Comparison of ENCODE assay signal across 12 cellular contexts in genomic region chr12:26746315-26746714, GRCh38.
A peak's percentile ranks its signal among the peaks of the same experiment; 100 is the strongest.
DNase-seq lines count a peak whose midpoint lies in the region; ATAC-seq and TF ChIP-seq lines count a peak whose summit lies in the region.
"Had no signal": no experiment of that assay in that cellular context is flagged by ENCODE, and none has a peak within 500 bp of the region (broad histone marks: within the 10 kb centered on the region; RNA-seq: fewer than 3 reads in every experiment).

No MANE protein-coding gene starts in this region.

- H3K4me3 ChIP-seq in CD4-positive, CD25-positive, alpha-beta regulatory T cell (ENCODE audit: low read depth, low read length), result no peak overlapping the region
- no peak overlapping the region for H3K4me3 ChIP-seq in astrocyte of the cerebellum (ENCODE audit: low read depth, low read length)
- H3K4me3 ChIP-seq in mesenchymal stem cell (ENCODE audit: insufficient read depth in 1 of 2, low read depth in 1 of 2, low read length in 2 of 2), result no peak overlapping the region
- H3K4me3 ChIP-seq: esophagus squamous epithelium had no signal

- H3K27ac ChIP-seq in CD4-positive, CD25-positive, alpha-beta regulatory T cell (ENCODE audit: insufficient read depth, low read length, poor library complexity, severe bottlenecking), result no peak overlapping the region
- peak overlapping the region; percentile 43 for H3K27ac ChIP-seq in mesenchymal stem cell (ENCODE audit: low read length, poor library complexity, severe bottlenecking)
- H3K27ac ChIP-seq: esophagus squamous epithelium had no signal

- H3K23ac ChIP-seq in mesenchymal stem cell (ENCODE audit: low read length in 2 of 2), result no peak overlapping the region

- H3K79me1 ChIP-seq in mesenchymal stem cell (replicated peaks; ENCODE audit: low read length, poor library complexity, severe bottlenecking), result peaks cover 22% of the 10 kb centered on the region

- H3K14ac ChIP-seq in mesenchymal stem cell (ENCODE audit: low read length in 2 of 2), result no peak overlapping the region

- no peaks in the 10 kb centered on the region for H3K4me1 ChIP-seq in CD4-positive, CD25-positive, alpha-beta regulatory T cell (ENCODE audit: control insufficient read depth, insufficient read depth, low read length, poor library complexity, severe bottlenecking)
- H3K4me1 ChIP-seq in mesenchymal stem cell (ENCODE audit: control insufficient read depth, insufficient read depth, low read depth, low read length), result peaks cover 7% of the 10 kb centered on the region

- no peak overlapping the region for H2BK5ac ChIP-seq in mesenchymal stem cell (ENCODE audit: low read depth, low read length, poor library complexity, severe bottlenecking)

- peaks cover 0 to 3% (median 0%) of the 10 kb centered on the region in 7 donors for H3K9me3 Mint-ChIP-seq in CD4-positive, CD25-positive, alpha-beta regulatory T cell
- H3K9me3 Mint-ChIP-seq: natural killer cell had no signal

- H2BK15ac ChIP-seq in mesenchymal stem cell (ENCODE audit: low read depth, poor library complexity, severe bottlenecking), result no peak overlapping the region

- 0% methylated on average over 3 of the region's 3 CpGs for WGBS in mesenchymal stem cell

- H3K4ac ChIP-seq in mesenchymal stem cell (ENCODE audit: low read depth in 1 of 2, low read length in 2 of 2), result no peak overlapping the region

- H3K4me1 Mint-ChIP-seq in CD4-positive, CD25-positive, alpha-beta regulatory T cell, result peaks cover 18 to 70% (median 45%) of the 10 kb centered on the region in 4 donors

- H2AK5ac ChIP-seq in mesenchymal stem cell (ENCODE audit: low read length, severe bottlenecking), result no peak overlapping the region

- H3K4me3 Mint-ChIP-seq in CD4-positive, CD25-positive, alpha-beta regulatory T cell, result no peak overlapping the region
- H3K4me3 Mint-ChIP-seq: natural killer cell had no signal

- H3K27ac Mint-ChIP-seq in CD4-positive, CD25-positive, alpha-beta regulatory T cell, result peak overlapping the region in 2 of 3 donors; percentile 11 to 38
- H3K27ac Mint-ChIP-seq: natural killer cell had no signal

- H2BK120ac ChIP-seq in mesenchymal stem cell (ENCODE audit: low read depth, low read length), result no peak overlapping the region

- DNase-seq in CD4-positive, CD25-positive, alpha-beta regulatory T cell, result no peak
- DNase-seq in HS-5 (ENCODE audit: low read depth) (peak; percentile 57), astrocyte of the cerebellum (ENCODE audit: low read depth) (peak; percentile 55), mesenchymal stem cell (peak; percentile 85), ecto neural progenitor cell (ENCODE audit: low spot score) (no peak), NCI-H2196 treated with DMSO at 0.1 percent for 48 hours (lab: John Stamatoyannopoulos, UW; ENCODE audit: unreplicated experiment) (no peak), SIG-M5 treated with dmso at 0.1 percent for 504 hours (lab: John Stamatoyannopoulos, UW; ENCODE audit: unreplicated experiment) (no peak), GM19240 (ENCODE audit: insufficient read length, low spot score) (no peak)
- DNase-seq: DND-41, esophagus squamous epithelium, natural killer cell, NCI-H1930 had no signal

- no peak overlapping the region for H4K91ac ChIP-seq in mesenchymal stem cell (ENCODE audit: low read length)

- no peak overlapping the region for H2AFZ ChIP-seq in mesenchymal stem cell (ENCODE audit: low read depth, low read length)

- H3K4me2 ChIP-seq in mesenchymal stem cell (ENCODE audit: low read length, poor library complexity, severe bottlenecking), result peak overlapping the region; percentile 0

- in situ Hi-C loops in astrocyte of the cerebellum (cut with HindIII; ENCODE audit: low sequenced_read_pairs), result no loop called here

- TF ChIP-seq CTCF in astrocyte of the cerebellum (IDR thresholded peaks at IDR 0.05; ENCODE audit: low read depth, low read length, missing control alignments), result no peak

- no peak overlapping the region for H2BK12ac ChIP-seq in mesenchymal stem cell (ENCODE audit: low read length in 2 of 2)

- H3K36me3 ChIP-seq in CD4-positive, CD25-positive, alpha-beta regulatory T cell (ENCODE audit: control insufficient read depth, insufficient read depth, low read length), result no peaks in the 10 kb centered on the region
- H3K36me3 ChIP-seq in mesenchymal stem cell (ENCODE audit: control insufficient read depth in 1 of 2, insufficient read depth in 2 of 2, low read depth in 1 of 2, low read length in 2 of 2), result no peaks in the 10 kb centered on the region
- H3K36me3 ChIP-seq: esophagus squamous epithelium had no signal

- no peak for ATAC-seq in CD4-positive, CD25-positive, alpha-beta regulatory T cell (ENCODE audit: low read depth in 2 of 2)
- ATAC-seq: natural killer cell had no signal

- no peak overlapping the region for H3K9ac ChIP-seq in mesenchymal stem cell (ENCODE audit: low read length)

- H4K8ac ChIP-seq in mesenchymal stem cell (ENCODE audit: low read length), result no peak overlapping the region

- no peaks in the 10 kb centered on the region for H3K27me3 Mint-ChIP-seq in CD4-positive, CD25-positive, alpha-beta regulatory T cell

- peak overlapping the region in 1 of 2 experiments; percentile 9 for H3K18ac ChIP-seq in mesenchymal stem cell (ENCODE audit: low read depth in 1 of 2, low read length in 2 of 2)

- H3K9me3 ChIP-seq in CD4-positive, CD25-positive, alpha-beta regulatory T cell (ENCODE audit: control insufficient read depth in 2 of 2, low read length in 2 of 2), result no peaks in the 10 kb centered on the region
- no peaks in the 10 kb centered on the region for H3K9me3 ChIP-seq in mesenchymal stem cell (ENCODE audit: control insufficient read depth, low read length)
- H3K9me3 ChIP-seq: esophagus squamous epithelium had no signal

- no peaks in the 10 kb centered on the region for H3K27me3 ChIP-seq in CD4-positive, CD25-positive, alpha-beta regulatory T cell (ENCODE audit: control insufficient read depth, insufficient read depth, low read length)
- H3K27me3 ChIP-seq in mesenchymal stem cell (ENCODE audit: control insufficient read depth in 1 of 2, insufficient read depth in 1 of 2, low read length in 2 of 2), result no peaks in the 10 kb centered on the region
- H3K27me3 ChIP-seq: esophagus squamous epithelium had no signal

- H3K36me3 Mint-ChIP-seq in CD4-positive, CD25-positive, alpha-beta regulatory T cell, result peaks cover 16% of the 10 kb centered on the region
- H3K36me3 Mint-ChIP-seq: natural killer cell had no signal

Comparison
In these comparisons a context has a peak if more than half of its experiments do, and no peak if none do; other contexts are left out.
1. DNase-seq: peak in HS-5 (single experiment), astrocyte of the cerebellum (single experiment) and mesenchymal stem cell (single experiment); none in CD4-positive, CD25-positive, alpha-beta regulatory T cell (0 of 3), ecto neural progenitor cell (single experiment), NCI-H2196 treated with DMSO at 0.1 percent for 48 hours (single experiment), SIG-M5 treated with dmso at 0.1 percent for 504 hours (single experiment) and GM19240 (single experiment).